Comparison of ENCODE assay signal across 20 cellular contexts in genomic region chr1:185239861-185240260, GRCh38.
DNase-seq lines count a peak whose midpoint lies in the region; ATAC-seq, FAIRE-seq and TF ChIP-seq lines count a peak whose summit lies in the region.
"Had no signal": no experiment of that assay in that cellular context is flagged by ENCODE, and none has a peak within 500 bp of the region (broad histone marks: within the 10 kb centered on the region; RNA-seq: fewer than 3 reads in every experiment).

No MANE protein-coding gene starts in this region.

- no peak overlapping the region for H2BK15ac ChIP-seq in IMR-90 (ENCODE audit: low read depth, low read length)
- no peak overlapping the region for H2BK15ac ChIP-seq in mesendoderm (replicated peaks; ENCODE audit: low read depth)

- peak; percentile 63 for FAIRE-seq in K562 (lab: Jason Lieb, UNC)
- FAIRE-seq: HTR-8/SVneo, RCC 7860 had no signal

- H3K4ac ChIP-seq in IMR-90 (ENCODE audit: low read depth, low read length): no peak overlapping the region
- H3K4ac ChIP-seq in mesendoderm (ENCODE audit: low read depth, low read length): no peak overlapping the region

- H3K9me3 Mint-ChIP-seq in activated CD4-positive, alpha-beta T cell treated with anti-CD3 and anti-CD28 coated beads for 36 hours (ENCODE audit: low read depth): peaks cover 2% of the 10 kb centered on the region
- H3K9me3 Mint-ChIP-seq in CD4-positive, CD25-positive, alpha-beta regulatory T cell: peaks cover 0 to 5% (median 0%) of the 10 kb centered on the region in 7 donors

- H4K5ac ChIP-seq in IMR-90 (ENCODE audit: low read depth, low read length) (no peak overlapping the region), mesendoderm (ENCODE audit: low read length) (no peak overlapping the region)

- H3K14ac ChIP-seq in IMR-90 (replicated peaks; ENCODE audit: low read depth, low read length): no peak overlapping the region

- BruUV-seq in IMR-90 (replicated peaks; lab: Mats Ljungman, UMichigan) (no TSS peak), K562 (replicated peaks; lab: Mats Ljungman, UMichigan) (no TSS peak)

- H3K27me3 Mint-ChIP-seq in activated CD4-positive, alpha-beta T cell treated with anti-CD3 and anti-CD28 coated beads for 36 hours: no peaks in the 10 kb centered on the region
- no peaks in the 10 kb centered on the region for H3K27me3 Mint-ChIP-seq in CD4-positive, CD25-positive, alpha-beta regulatory T cell

- H3K23ac ChIP-seq in IMR-90 (ENCODE audit: low read depth, low read length) (0 out of 2 replicates have a peak overlapping the region, but pooled peaks have one; percentile 75), mesendoderm (ENCODE audit: low read length) (no peak overlapping the region)

- H3K9ac ChIP-seq in IMR-90 (ENCODE audit: low read depth, low read length) (no peak overlapping the region), K562 (ENCODE audit: insufficient read depth in 1 of 2, low read depth in 2 of 2, low read length in 2 of 2) (no peak overlapping the region), mesendoderm (ENCODE audit: low read length) (no peak overlapping the region)

- POLR2A ChIA-PET in activated CD4-positive, alpha-beta T cell treated with anti-CD3 and anti-CD28 coated beads for 36 hours (lab: Charles Lee): interaction anchor here (1.0 kb wide), 1 partner anchor 77 kb away, joined by 3 read pairs; the partner anchor contains the start of gene IVNS1ABP
- POLR2A ChIA-PET in IMR-90 (lab: Charles Lee; ENCODE audit: unreplicated experiment): no interaction called here
- POLR2A ChIA-PET in K562 (lab: Yijun Ruan, JAX): interaction anchor here (1.4 to 2.0 kb wide), 2 partner anchors 9 to 24 kb away, joined by 6 read pairs; no protein-coding TSS in a partner anchor
- POLR2A ChIA-PET in HEK293T (lab: Yijun Ruan, JAX): no interaction called here

- H2BK20ac ChIP-seq in IMR-90 (ENCODE audit: low read depth, low read length): no peak overlapping the region

- H3K4me1 ChIP-seq in CD4-positive, CD25-positive, alpha-beta regulatory T cell (ENCODE audit: control insufficient read depth, insufficient read depth, low read length, poor library complexity, severe bottlenecking): peaks cover 22% of the 10 kb centered on the region
- H3K4me1 ChIP-seq in IMR-90 (ENCODE audit: control insufficient read depth, insufficient read depth, low read length) (no peaks in the 10 kb centered on the region; the same call in 1 of the 2 replicates), K562 (replicated peaks in 1 of 2; ENCODE audit: control insufficient read depth in 2 of 2, insufficient read depth in 2 of 2, low read length in 2 of 2) (peaks cover 0 to 8% of the 10 kb centered on the region in 2 experiments; a peak in 2 of 5 replicates), mesendoderm (ENCODE audit: control insufficient read depth, low read depth, low read length) (no peaks in the 10 kb centered on the region)
- H3K4me1 ChIP-seq: HAP-1 had no signal

- H4K20me1 ChIP-seq in IMR-90 (ENCODE audit: insufficient read depth, low read length) (no peaks in the 10 kb centered on the region), K562 (replicated peaks; ENCODE audit: control insufficient read depth, insufficient read depth, low read length) (no peaks in the 10 kb centered on the region)

- H3K9me3 ChIP-seq in CD4-positive, CD25-positive, alpha-beta regulatory T cell (ENCODE audit: control insufficient read depth in 2 of 2, low read length in 2 of 2): no peaks in the 10 kb centered on the region
- no peaks in the 10 kb centered on the region for H3K9me3 ChIP-seq in IMR-90 (ENCODE audit: control insufficient read depth, insufficient read depth, low read length)
- 0 out of 2 replicates have a peak, but pooled peaks cover 2% of the 10 kb centered on the region for H3K9me3 ChIP-seq in K562 (replicated peaks; ENCODE audit: control insufficient read depth, insufficient read depth, low read depth, low read length)
- H3K9me3 ChIP-seq: HAP-1, SJSA1 had no signal

- H3K4me3 ChIP-seq in CD4-positive, CD25-positive, alpha-beta regulatory T cell (ENCODE audit: low read depth, low read length): peak overlapping the region; percentile 16
- H3K4me3 ChIP-seq in IMR-90 (ENCODE audit: insufficient read depth, low read depth, low read length): no peak overlapping the region
- no peak overlapping the region for H3K4me3 ChIP-seq in K562
- H3K4me3 ChIP-seq in mesendoderm (ENCODE audit: low read length): no peak overlapping the region
- H3K4me3 ChIP-seq: HAP-1, SJSA1 had no signal

- no peaks in the 10 kb centered on the region for H3K79me2 ChIP-seq in K562 (ENCODE audit: control insufficient read depth, insufficient read depth, low read length)
- no peaks in the 10 kb centered on the region for H3K79me2 ChIP-seq in mesendoderm (ENCODE audit: control insufficient read depth, insufficient read depth, low read length)

- TF ChIP-seq CTCF in IMR-90 (conservative IDR thresholded peaks at IDR 0.05; ENCODE audit: low read depth, low read length) (no peak), K562 (IDR thresholded peaks at IDR 0.05 in 2 of 3, conservative IDR thresholded peaks at IDR 0.05 in 1 of 3; ENCODE audit: insufficient read depth in 2 of 3, low read depth in 1 of 3, low read length in 3 of 3) (no peak)

- no peak for ATAC-seq in activated CD4-positive, alpha-beta T cell treated with anti-CD3 and anti-CD28 coated beads for 36 hours
- peak; percentile 38 to 51 for ATAC-seq in CD4-positive, CD25-positive, alpha-beta regulatory T cell (ENCODE audit: low read depth in 2 of 2)
- no peak for ATAC-seq in IMR-90 (ENCODE audit: low read depth)
- ATAC-seq in K562: no peak

- no CpG with 5 or more reads among the region's 1 CpG for WGBS in IMR-90 (ENCODE audit: extremely low coverage in 2 of 2, insufficient read length in 1 of 2), 2 experiments
- WGBS in K562 (ENCODE audit: insufficient coverage, low coverage, missing lambda C conversion rate): 56% methylated on average over 1 of the region's 1 CpG
- WGBS in mesendoderm (ENCODE audit: extremely low coverage, insufficient coverage, low lambda C conversion rate): no CpG with 5 or more reads among the region's 1 CpG

- H4K8ac ChIP-seq in IMR-90 (ENCODE audit: low read depth in 2 of 2, low read length in 2 of 2) (no peak overlapping the region), mesendoderm (ENCODE audit: low read depth, low read length) (no peak overlapping the region)

- no peak overlapping the region for H2AK9ac ChIP-seq in IMR-90 (replicated peaks; ENCODE audit: low read depth, low read length, poor library complexity)

- no peak overlapping the region for H4K91ac ChIP-seq in IMR-90 (ENCODE audit: insufficient read depth, low read depth, low read length)

- H2BK120ac ChIP-seq in IMR-90 (ENCODE audit: low read depth, low read length) (no peak overlapping the region), mesendoderm (ENCODE audit: low read depth, low read length) (no peak overlapping the region)

- H2BK5ac ChIP-seq in IMR-90 (ENCODE audit: low read depth, low read length, poor library complexity, severe bottlenecking): no peak overlapping the region
- no peak overlapping the region for H2BK5ac ChIP-seq in mesendoderm (ENCODE audit: low read length)

- H3K27ac Mint-ChIP-seq in activated CD4-positive, alpha-beta T cell treated with anti-CD3 and anti-CD28 coated beads for 36 hours: no peak overlapping the region
- H3K27ac Mint-ChIP-seq in CD4-positive, CD25-positive, alpha-beta regulatory T cell: peak overlapping the region; percentile 47 to 95 (median 50)

- H3K27ac ChIP-seq in CD4-positive, CD25-positive, alpha-beta regulatory T cell (ENCODE audit: insufficient read depth, low read length, poor library complexity, severe bottlenecking): peak overlapping the region; percentile 29
- H3K27ac ChIP-seq in IMR-90 (ENCODE audit: insufficient read depth, low read length) (no peak overlapping the region), K562 (ENCODE audit: extremely low read depth, low read depth, low read length) (no peak overlapping the region), mesendoderm (ENCODE audit: low read depth, low read length) (no peak overlapping the region)
- H3K27ac ChIP-seq: SJSA1 had no signal

- TF ChIP-seq POLR2A in IMR-90 (IDR thresholded peaks at IDR 0.05; ENCODE audit: low read depth, low read length) (no peak), K562 (conservative IDR thresholded peaks at IDR 0.05) (no peak)

- no peaks in the 10 kb centered on the region for H3K36me3 Mint-ChIP-seq in activated CD4-positive, alpha-beta T cell treated with anti-CD3 and anti-CD28 coated beads for 36 hours (ENCODE audit: low read depth)
- peaks cover 7% of the 10 kb centered on the region for H3K36me3 Mint-ChIP-seq in CD4-positive, CD25-positive, alpha-beta regulatory T cell

- H3K9me1 ChIP-seq in IMR-90 (ENCODE audit: insufficient read depth, low read length): peaks cover 4% of the 10 kb centered on the region
- no peaks in the 10 kb centered on the region for H3K9me1 ChIP-seq in K562 (ENCODE audit: control insufficient read depth, insufficient read depth, low read length)

- no peak for DNase-seq in activated CD4-positive, alpha-beta T cell treated with anti-CD3 and anti-CD28 coated beads for 36 hours
- DNase-seq in activated CD4-positive, alpha-beta T cell treated with anti-CD3 and anti-CD28 coated beads, Interleukin-2, amount 50 U/mL, for 48 hours: no peak
- DNase-seq in CD4-positive, CD25-positive, alpha-beta regulatory T cell: peak in 1 of 3 donors; percentile 28
- no peak for DNase-seq in IMR-90
- no peak for DNase-seq in K562 (ENCODE audit: extremely low read depth in 1 of 4, low spot score in 3 of 4)
- DNase-seq in HEK293T (ENCODE audit: extremely low spot score): no peak
- DNase-seq in mesendoderm: no peak
- no peak for DNase-seq in HPDE6-E6E7 (ENCODE audit: extremely low spot score)
- DNase-seq: AML-193, C1 segment of cervical spinal cord, COR-L47, DMS79, NCI-H1105, NCI-H146, NCI-H2029 treated with DMSO at 0.1 percent for 48 hours, NCI-H446 had no signal

- peaks cover 34% of the 10 kb centered on the region for H3K4me1 Mint-ChIP-seq in activated CD4-positive, alpha-beta T cell treated with anti-CD3 and anti-CD28 coated beads for 36 hours
- peaks cover 19 to 33% (median 26%) of the 10 kb centered on the region in 4 donors for H3K4me1 Mint-ChIP-seq in CD4-positive, CD25-positive, alpha-beta regulatory T cell

- intact Hi-C loops in activated CD4-positive, alpha-beta T cell treated with anti-CD3 and anti-CD28 coated beads for 36 hours (cut with DNase I, micrococcal nuclease): loop anchor here (2.0 to 5.0 kb wide), 3 partner anchors 432 to 442 kb away; no protein-coding TSS in a partner anchor
- intact Hi-C loops in IMR-90 (cut with micrococcal nuclease) (loop anchor here (2.0 to 5.0 kb wide), 2 partner anchors 72 to 431 kb away; no protein-coding TSS in a partner anchor), K562 (cut with micrococcal nuclease) (no loop called here)

- H2AFZ ChIP-seq in IMR-90 (replicated peaks; ENCODE audit: low read length, poor library complexity): no peak overlapping the region
- peak overlapping the region; percentile 37; the same call in 1 of the 2 replicates for H2AFZ ChIP-seq in K562 (ENCODE audit: low read depth, low read length)

- H3K56ac ChIP-seq in IMR-90 (ENCODE audit: extremely low read depth, insufficient read depth, low read length) (no peak overlapping the region), mesendoderm (ENCODE audit: low read length) (no peak overlapping the region)

- no peak overlapping the region for H3K4me2 ChIP-seq in IMR-90 (ENCODE audit: low read depth, low read length)
- no peak overlapping the region for H3K4me2 ChIP-seq in K562 (ENCODE audit: insufficient read depth, low read length)
- no peak overlapping the region for H3K4me2 ChIP-seq in mesendoderm (ENCODE audit: low read length)

- TF ChIP-seq RAD21 in IMR-90 (IDR thresholded peaks at IDR 0.05; ENCODE audit: low read length) (no peak), K562 (CRISPR knock-in tag; conservative IDR thresholded peaks at IDR 0.05 in 1 of 2, IDR thresholded peaks at IDR 0.05 in 1 of 2) (no peak)

- no peak for TF ChIP-seq EP300 in K562 (IDR thresholded peaks at IDR 0.05; ENCODE audit: low read length)

- in situ Hi-C loops in IMR-90 (cut with MboI; ENCODE audit: low sequenced_read_pairs): no loop called here
- in situ Hi-C loops in K562 (cut with MboI): no loop called here

- H3K18ac ChIP-seq in IMR-90 (ENCODE audit: low read depth, low read length) (no peak overlapping the region), mesendoderm (ENCODE audit: low read length) (no peak overlapping the region)

- dilution Hi-C loops in IMR-90 (cut with HindIII; ENCODE audit: low sequenced_read_pairs, unreplicated experiment): no loop called here

- H3K4me3 Mint-ChIP-seq in activated CD4-positive, alpha-beta T cell treated with anti-CD3 and anti-CD28 coated beads for 36 hours: peak overlapping the region; percentile 29
- H3K4me3 Mint-ChIP-seq in CD4-positive, CD25-positive, alpha-beta regulatory T cell: peak overlapping the region in 3 of 4 donors; percentile 34 to 71 (median 34)

- no peaks in the 10 kb centered on the region for H3K27me3 ChIP-seq in CD4-positive, CD25-positive, alpha-beta regulatory T cell (ENCODE audit: control insufficient read depth, insufficient read depth, low read length)
- H3K27me3 ChIP-seq in IMR-90 (ENCODE audit: control insufficient read depth, insufficient read depth, low read length): no peaks in the 10 kb centered on the region
- no peaks in the 10 kb centered on the region for H3K27me3 ChIP-seq in K562 (ENCODE audit: control insufficient read depth in 2 of 2, insufficient read depth in 2 of 2, low read length in 2 of 2)
- H3K27me3 ChIP-seq in mesendoderm (ENCODE audit: insufficient read depth, low read length, poor library complexity): no peaks in the 10 kb centered on the region
- H3K27me3 ChIP-seq: SJSA1 had no signal

- no peaks in the 10 kb centered on the region for H3K79me1 ChIP-seq in IMR-90 (ENCODE audit: low read depth in 1 of 2, low read length in 2 of 2)
- H3K79me1 ChIP-seq in mesendoderm (ENCODE audit: low read length): no peaks in the 10 kb centered on the region

- CTCF ChIA-PET in activated CD4-positive, alpha-beta T cell treated with anti-CD3 and anti-CD28 coated beads for 36 hours (lab: Charles Lee): interaction anchor here (0.7 to 2.0 kb wide), 7 partner anchors 7 to 441 kb away, joined by 3 to 9 read pairs (median 6); no protein-coding TSS in a partner anchor
- CTCF ChIA-PET in IMR-90 (lab: Yijun Ruan, JAX): interaction anchor here (0.5 to 2.7 kb wide), 3 partner anchors 19 to 430 kb away, joined by 3 to 10 read pairs (median 3); no protein-coding TSS in a partner anchor
- CTCF ChIA-PET in K562 (lab: Yijun Ruan, JAX; ENCODE audit: low intra/inter-chr PET ratio): no interaction called here
- CTCF ChIA-PET in HEK293T (lab: Yijun Ruan, JAX): interaction anchor here (0.5 kb wide), 1 partner anchor 903 kb away, joined by 3 read pairs; no protein-coding TSS in a partner anchor

- no peak overlapping the region for H2AK5ac ChIP-seq in IMR-90 (ENCODE audit: low read depth, low read length)
- no peak overlapping the region for H2AK5ac ChIP-seq in mesendoderm (ENCODE audit: low read length)

- no peaks in the 10 kb centered on the region for H3K36me3 ChIP-seq in CD4-positive, CD25-positive, alpha-beta regulatory T cell (ENCODE audit: control insufficient read depth, insufficient read depth, low read length)
- no peaks in the 10 kb centered on the region for H3K36me3 ChIP-seq in IMR-90 (ENCODE audit: control insufficient read depth, insufficient read depth, low read length)
- H3K36me3 ChIP-seq in K562 (ENCODE audit: control insufficient read depth, insufficient read depth, low read length): no peaks in the 10 kb centered on the region
- no peaks in the 10 kb centered on the region for H3K36me3 ChIP-seq in mesendoderm (ENCODE audit: control insufficient read depth, insufficient read depth, low read length)
- H3K36me3 ChIP-seq: HAP-1, SJSA1 had no signal

Comparison
In these comparisons a context has a peak if more than half of its experiments do, and no peak if none do; other contexts are left out.
1. ATAC-seq: peak in CD4-positive, CD25-positive, alpha-beta regulatory T cell (2 of 2); none in activated CD4-positive, alpha-beta T cell treated with anti-CD3 and anti-CD28 coated beads for 36 hours (single experiment), IMR-90 (single experiment) and K562 (single experiment).
2. POLR2A ChIA-PET loops: an anchor here in activated CD4-positive, alpha-beta T cell treated with anti-CD3 and anti-CD28 coated beads for 36 hours (1.0 kb wide) and K562 (1.4 to 2.0 kb wide); none called in IMR-90 and HEK293T.